19 cellular contexts compared by ENCODE assay signal in genomic region chr11:35567737-35568465, GRCh38. TPM values are rescaled to one million over a fixed set of nuclear protein-coding genes. Genes with fewer than 3 reads are reported as not detected.
DNase-seq lines count a peak whose midpoint lies in the region; ATAC-seq, FAIRE-seq and TF ChIP-seq lines count a peak whose summit lies in the region.
"Had no signal": no experiment of that assay in that cellular context is flagged by ENCODE, and none has a peak within 500 bp of the region (broad histone marks: within the 10 kb centered on the region; RNA-seq: fewer than 3 reads in every experiment).

No MANE protein-coding gene starts in this region.

- H3K36me3 ChIP-seq in suprapubic skin: no peaks in the 10 kb centered on the region
- no peaks in the 10 kb centered on the region for H3K36me3 ChIP-seq in WERI-Rb-1
- H3K36me3 ChIP-seq: heart right ventricle, right atrium auricular region had no signal

- TF ChIP-seq EP300 in suprapubic skin (IDR thresholded peaks at IDR 0.05): no peak

- H3K27ac ChIP-seq in suprapubic skin: peak overlapping the region; percentile 72
- no peak overlapping the region for H3K27ac ChIP-seq in WERI-Rb-1
- H3K27ac ChIP-seq: heart right ventricle, right atrium auricular region had no signal

- H3K4me1 ChIP-seq in suprapubic skin: peaks cover 16% of the 10 kb centered on the region

- TF ChIP-seq CTCF in fibroblast of villous mesenchyme (IDR thresholded peaks at IDR 0.05; ENCODE audit: insufficient read depth, low read depth, low read length) (no peak), suprapubic skin (IDR thresholded peaks at IDR 0.05) (no peak), WERI-Rb-1 (IDR thresholded peaks at IDR 0.05; ENCODE audit: low read depth, low read length) (no peak)

- H3K4me3 ChIP-seq in fibroblast of villous mesenchyme (ENCODE audit: low read depth, low read length) (no peak overlapping the region), suprapubic skin (no peak overlapping the region), WERI-Rb-1 (ENCODE audit: low read depth, low read length) (no peak overlapping the region)
- H3K4me3 ChIP-seq: GM23338, heart right ventricle, right atrium auricular region had no signal

- H3K9me3 ChIP-seq in suprapubic skin (no peaks in the 10 kb centered on the region), WERI-Rb-1 (ENCODE audit: severe bottlenecking) (no peaks in the 10 kb centered on the region)

- no peak for FAIRE-seq in GM12891 (lab: Jason Lieb, UNC)
- FAIRE-seq: RCC 7860 had no signal

- DNase-seq in NCI-H1417 (lab: John Stamatoyannopoulos, UW): peak; percentile 6 to 46 (median 20)
- DNase-seq in NCI-H1417 treated with DMSO at 0.1 percent for 48 hours (lab: John Stamatoyannopoulos, UW): no peak
- DNase-seq in NCI-H774 (lab: John Stamatoyannopoulos, UW): peak; percentile 4
- peak; percentile 60 for DNase-seq in fibroblast of villous mesenchyme (ENCODE audit: low read depth)
- DNase-seq in suprapubic skin (ENCODE audit: low spot score in 2 of 2): no peak
- no peak for DNase-seq in GM12891 (ENCODE audit: insufficient read length, low spot score)
- DNase-seq in WERI-Rb-1: no peak
- DNase-seq: 8988T; activated CD4-positive, alpha-beta T cell treated with anti-CD3 and anti-CD28 coated beads for 36 hours; activated T-cell treated with anti-CD3 and anti-CD28 coated beads, Interleukin-2, amount 50 U/mL, for 1 hour; CD4-positive, CD25-positive, alpha-beta regulatory T cell; heart right ventricle; NCI-H446 had no signal

- WGBS in suprapubic skin: 22% methylated on average over 1 of the region's 1 CpG

- H3K27me3 ChIP-seq in suprapubic skin (no peaks in the 10 kb centered on the region), WERI-Rb-1 (ENCODE audit: insufficient read depth, low read depth, severe bottlenecking) (no peaks in the 10 kb centered on the region)
- H3K27me3 ChIP-seq: right atrium auricular region had no signal

- no peak for TF ChIP-seq POLR2A in suprapubic skin (IDR thresholded peaks at IDR 0.05)
- no peak for TF ChIP-seq POLR2A in GM12891 (IDR thresholded peaks at IDR 0.05; ENCODE audit: low read depth, low read length)

- no peak for ATAC-seq in GM21515 (IDR thresholded peaks at IDR 0.05; ENCODE audit: unreplicated experiment)
- ATAC-seq: activated CD4-positive, alpha-beta T cell treated with anti-CD3 and anti-CD28 coated beads for 36 hours; GM23338; natural killer cell treated with Interleukin-12 subunit alpha and Interleukin-12 subunit beta and Interleukin-15 and Interleukin-18, amount 100 ng/mL, for 72 hours had no signal

TF ChIP-seq in GM12891, 5 proteins besides CTCF, POLR2A, EP300 and RAD21:
- no peak for TF ChIP-seq SPI1 (IDR thresholded peaks at IDR 0.05; ENCODE audit: low read depth, low read length)
- TF ChIP-seq TAF1 (IDR thresholded peaks at IDR 0.05; ENCODE audit: low read depth, low read length): no peak
- no peak for TF ChIP-seq PAX5 (IDR thresholded peaks at IDR 0.05; ENCODE audit: insufficient read depth, low read length, severe bottlenecking)
- no peak for TF ChIP-seq POU2F2 (IDR thresholded peaks at IDR 0.05; ENCODE audit: low read depth, low read length)
- no peak for TF ChIP-seq POLR2AphosphoS5 (IDR thresholded peaks at IDR 0.05; ENCODE audit: low read depth, low read length)

RNA-seq across cellular contexts. Expression of gene PAMR1, which starts 42.5 kb away (rescaled TPM):
- total RNA-seq in fibroblast of villous mesenchyme: 416 and 493 TPM in 2 replicates
- total RNA-seq in suprapubic skin: 10 to 100 TPM; 13.3 to 25.8 (median 14.6) TPM
- polyA plus RNA-seq in GM12891 (2012; ENCODE audit: low read depth, missing spikeins): not detected
- total RNA-seq: activated CD4-positive, alpha-beta T cell treated with anti-CD3 and anti-CD28 coated beads for 36 hours; CD4-positive, CD25-positive, alpha-beta regulatory T cell; natural killer cell treated with Interleukin-12 subunit alpha and Interleukin-12 subunit beta and Interleukin-15 and Interleukin-18, amount 100 ng/mL, for 72 hours; T-helper 1 cell treated with Interleukin-12 subunit alpha and Interleukin-12 subunit beta and Interleukin-4 antibody, amounts not matched to agents 30 ng/mL and 1 ng/mL, for 36 hours had no signal
- polyA plus RNA-seq: CD4-positive, CD25-positive, alpha-beta regulatory T cell had no signal

RNA-seq across cellular contexts. Expression of gene FJX1, which starts 50.4 kb away (rescaled TPM):
- total RNA-seq in fibroblast of villous mesenchyme (89.8 and 205 TPM in 2 replicates), suprapubic skin (10 to 100 TPM; 16.8 to 29.9 (median 22.9) TPM)
- polyA plus RNA-seq in GM12891 (2012; ENCODE audit: low read depth, missing spikeins): 2.4 TPM
- total RNA-seq: CD4-positive, CD25-positive, alpha-beta regulatory T cell had no signal
- polyA plus RNA-seq: CD4-positive, CD25-positive, alpha-beta regulatory T cell had no signal

Comparison
In these comparisons a context has a peak if more than half of its experiments do, and no peak if none do; other contexts are left out.
1. DNase-seq: peak in NCI-H1417 (3 of 3), NCI-H774 (single experiment) and fibroblast of villous mesenchyme (single experiment); none in NCI-H1417 treated with DMSO at 0.1 percent for 48 hours (single experiment), suprapubic skin (0 of 2), GM12891 (single experiment) and WERI-Rb-1 (single experiment).
2. RNA of gene PAMR1, which starts 42.5 kb away (total RNA-seq): 416 to 493 TPM in fibroblast of villous mesenchyme; 13.3 to 25.8 TPM in suprapubic skin; every median in the first group is over 10 times any median in the second.